ENCODE assay signal across 28 cellular contexts in the genomic region with DNA sequence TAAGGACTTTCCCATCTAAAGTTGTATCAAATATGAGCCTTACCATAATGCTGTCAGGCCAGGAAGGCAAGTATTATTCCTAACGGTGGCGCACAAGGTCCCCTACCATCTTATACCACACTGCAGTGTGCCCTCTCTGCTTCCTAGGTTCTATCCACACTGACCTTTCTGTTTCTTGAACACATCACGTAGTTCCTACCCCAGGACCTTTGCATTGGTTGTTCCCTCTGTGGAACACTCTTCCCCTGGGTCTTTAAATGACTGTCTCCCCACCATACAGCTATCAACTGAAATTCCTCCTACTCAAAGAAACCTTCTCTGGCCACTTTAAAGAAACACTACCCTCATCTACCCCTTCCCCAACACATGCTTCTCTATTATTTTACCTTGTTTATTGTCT.
"Had no signal": no experiment of that assay in that cellular context is flagged by ENCODE, and none has a peak within 500 bp of the region (broad histone marks: within the 10 kb centered on the region; RNA-seq: fewer than 3 reads in every experiment).

No MANE protein-coding gene starts in this region.

- FAIRE-seq: colon, endometrium, frontal cortex, kidney had no signal

- H3K36me3 Mint-ChIP-seq: memory B cell had no signal

- H3K9me3 Mint-ChIP-seq: dendritic cell treated with granulocyte-macrophage colony-stimulating factor and Interleukin-4, amounts not matched to agents 40 ng/mL and 50 ng/mL, for 4 days; effector memory CD8-positive, alpha-beta T cell; endodermal cell; memory B cell had no signal

- H3K27ac ChIP-seq: epithelial cell of prostate, gastroesophageal sphincter, heart left ventricle, hepatocyte, left ventricle myocardium inferior, lower lobe of right lung had no signal

- ATAC-seq: effector memory CD8-positive, alpha-beta T cell; esophagus mucosa; foreskin keratinocyte; gastroesophageal sphincter; heart left ventricle; left colon; left lobe of liver; lower lobe of right lung had no signal

- H3K4me3 ChIP-seq: gastroesophageal sphincter, heart left ventricle, hepatocyte, left ventricle myocardium inferior, lower lobe of right lung had no signal

- H3K4me1 Mint-ChIP-seq: immature natural killer cell had no signal

- H3K27me3 ChIP-seq: foreskin keratinocyte, gastroesophageal sphincter, heart left ventricle, hepatocyte had no signal

- H3K36me3 ChIP-seq: gastroesophageal sphincter, heart left ventricle, left ventricle myocardium inferior, lower lobe of right lung had no signal

- DNase-seq: cortex of kidney; effector CD8-positive, alpha-beta T cell; effector memory CD8-positive, alpha-beta T cell; endodermal cell; erythroblast; foreskin keratinocyte; heart left ventricle; hypothalamus; immature natural killer cell; islet precursor cell; kidney; kidney glomerular epithelial cell; left colon; left ventricle myocardium inferior; lower lobe of right lung; mammary epithelial cell; mesendoderm; midbrain had no signal

- H3K4me3 Mint-ChIP-seq: dendritic cell treated with granulocyte-macrophage colony-stimulating factor and Interleukin-4, amounts not matched to agents 40 ng/mL and 50 ng/mL, for 4 days; effector memory CD8-positive, alpha-beta T cell; endodermal cell; immature natural killer cell; memory B cell had no signal

- H3K9me3 ChIP-seq: gastroesophageal sphincter, heart left ventricle, left ventricle myocardium inferior, lower lobe of right lung had no signal

- H2AFZ ChIP-seq: hepatocyte had no signal

- H3K27ac Mint-ChIP-seq: dendritic cell treated with granulocyte-macrophage colony-stimulating factor and Interleukin-4, amounts not matched to agents 40 ng/mL and 50 ng/mL, for 4 days; effector memory CD8-positive, alpha-beta T cell; endodermal cell; immature natural killer cell; memory B cell had no signal

- H3K4me2 ChIP-seq: hepatocyte had no signal

- H3K79me2 ChIP-seq: hepatocyte had no signal
